In the genomic region with DNA sequence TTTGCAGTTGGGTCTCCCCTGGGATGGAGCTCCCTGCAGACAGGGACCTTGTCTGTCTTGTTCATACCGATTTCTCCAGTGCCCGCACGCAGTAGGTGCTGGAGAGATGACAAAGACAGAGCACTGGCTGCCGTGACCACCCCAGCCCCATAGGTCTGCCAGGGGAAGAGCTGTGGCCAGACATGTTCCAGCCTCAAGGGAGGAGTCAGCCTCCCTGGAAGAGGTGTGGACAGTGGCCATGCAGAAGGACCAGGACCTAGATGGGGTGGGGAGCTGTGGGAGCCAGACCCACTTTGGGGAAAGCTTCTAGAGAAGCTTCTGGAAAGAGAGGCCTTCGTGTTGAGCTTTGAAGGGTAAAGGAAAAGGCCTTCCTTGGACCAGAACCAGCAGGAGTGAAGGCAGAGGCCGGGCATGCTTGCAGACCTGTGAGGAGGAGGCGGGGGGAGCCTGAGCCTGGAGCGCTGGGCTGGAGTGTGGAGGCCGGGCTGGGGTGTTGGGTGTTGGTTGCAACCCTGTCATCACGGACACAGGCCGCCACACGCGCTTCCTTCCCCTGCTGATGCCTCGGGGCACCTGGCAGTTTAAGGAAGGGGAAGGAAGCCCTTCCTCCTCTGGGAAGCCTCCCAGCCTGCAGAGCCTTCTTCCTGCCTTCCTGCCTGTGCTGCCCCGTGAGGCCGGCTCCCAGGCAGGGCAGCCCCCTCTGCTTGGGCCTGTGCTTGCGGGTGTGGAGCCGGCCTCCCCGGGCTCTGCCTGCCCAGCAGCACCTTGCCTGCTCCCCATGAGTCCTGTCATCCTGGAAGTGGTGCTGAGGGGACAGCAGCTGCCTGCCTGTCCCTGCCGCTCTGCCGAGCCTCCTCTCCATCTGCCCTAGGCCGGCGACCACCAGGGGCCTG, we compare ENCODE assay signal across 10 cellular contexts. TPM values are rescaled to one million over a fixed set of nuclear protein-coding genes. Genes with fewer than 3 reads are reported as not detected.
DNase-seq lines count a peak whose midpoint lies in the region; ATAC-seq and TF ChIP-seq lines count a peak whose summit lies in the region.
"Had no signal": no experiment of that assay in that cellular context is flagged by ENCODE, and none has a peak within 500 bp of the region (broad histone marks: within the 10 kb centered on the region; RNA-seq: fewer than 3 reads in every experiment).

No MANE protein-coding gene starts in this region.

- WGBS in heart right ventricle, 2 donors = 57 to 61% methylated on average over 19 to 23 of the region's 23 CpGs

- peak overlapping the region; percentile 73 for H3K27ac Mint-ChIP-seq in T-helper 1 cell treated with Interleukin-12 subunit alpha and Interleukin-12 subunit beta and Interleukin-4 antibody, amounts not matched to agents 30 μg/mL and 1 μg/mL, for 36 hours

- H3K36me3 ChIP-seq in heart right ventricle (peaks cover 0 to 45% (median 0%) of the 10 kb centered on the region in 9 donors), skeletal muscle tissue (ENCODE audit: control insufficient read depth in 3 of 3, insufficient read depth in 3 of 3, low read length in 3 of 3) (peaks cover 0 to 4% (median 0%) of the 10 kb centered on the region in 3 donors)
- H3K36me3 ChIP-seq: pancreas had no signal

- peak overlapping the region; percentile 93 for H3K27ac ChIP-seq in RWPE1
- H3K27ac ChIP-seq in heart right ventricle = peak overlapping the region in 4 of 10 donors; percentile 28 to 99 (median 55)
- H3K27ac ChIP-seq in skeletal muscle tissue (ENCODE audit: low read depth, low read length) = peak overlapping the region; percentile 66

- POLR2A ChIA-PET in RWPE1 (lab: Yijun Ruan, JAX; ENCODE audit: low non-redundant PET) = interaction anchor here (0.6 kb wide), 1 partner anchor 400 kb away, joined by 3 read pairs; no protein-coding TSS in a partner anchor

- no peaks in the 10 kb centered on the region for H3K27me3 ChIP-seq in heart right ventricle
- no peaks in the 10 kb centered on the region for H3K27me3 ChIP-seq in skeletal muscle tissue (ENCODE audit: control insufficient read depth in 3 of 3, insufficient read depth in 3 of 3, low read length in 3 of 3)
- H3K27me3 ChIP-seq: pancreas had no signal

- TF ChIP-seq CTCF in RWPE1 (conservative IDR thresholded peaks at IDR 0.05; ENCODE audit: low read depth) (no peak), heart right ventricle (IDR thresholded peaks at IDR 0.05) (no peak)

- CTCF ChIA-PET in RWPE1 (lab: Yijun Ruan, JAX) = interaction anchor here (0.7 to 1.3 kb wide), 2 partner anchors 16 to 37 kb away, joined by 3 to 7 read pairs; no protein-coding TSS in a partner anchor

- intact Hi-C loops in heart right ventricle (cut with DNase I) = no loop called here

- H3K4me3 Mint-ChIP-seq in T-helper 1 cell treated with Interleukin-12 subunit alpha and Interleukin-12 subunit beta and Interleukin-4 antibody, amounts not matched to agents 30 μg/mL and 1 μg/mL, for 36 hours = no peak overlapping the region

- peak; percentile 15 to 58 (median 40) for ATAC-seq in heart right ventricle
- ATAC-seq in HG03342 (IDR thresholded peaks at IDR 0.05; ENCODE audit: unreplicated experiment) = no peak
- no peak for ATAC-seq in GM19328 (IDR thresholded peaks at IDR 0.05; ENCODE audit: unreplicated experiment)

- no peaks in the 10 kb centered on the region for H3K9me3 Mint-ChIP-seq in T-helper 1 cell treated with Interleukin-12 subunit alpha and Interleukin-12 subunit beta and Interleukin-4 antibody, amounts not matched to agents 30 μg/mL and 1 μg/mL, for 36 hours

- peaks cover 40% of the 10 kb centered on the region for H3K4me1 Mint-ChIP-seq in T-helper 1 cell treated with Interleukin-12 subunit alpha and Interleukin-12 subunit beta and Interleukin-4 antibody, amounts not matched to agents 30 μg/mL and 1 μg/mL, for 36 hours (ENCODE audit: low read depth)

- H3K4me3 ChIP-seq in heart right ventricle = peak overlapping the region in 1 of 10 donors; percentile 14
- peak overlapping the region in 2 of 3 donors; percentile 14 to 30 for H3K4me3 ChIP-seq in skeletal muscle tissue (ENCODE audit: low read length in 3 of 3)
- H3K4me3 ChIP-seq: pancreas had no signal

- DNase-seq in T-helper 1 cell = no peak
- DNase-seq in RWPE1 (ENCODE audit: low spot score) = peak; percentile 65
- peak in 1 of 2 donors; percentile 65 for DNase-seq in heart right ventricle
- DNase-seq in SIG-M5 treated with dmso at 0.1 percent for 504 hours (lab: John Stamatoyannopoulos, UW; ENCODE audit: unreplicated experiment) = no peak
- DNase-seq: NCI-H345, pancreas had no signal

- peaks cover 3% of the 10 kb centered on the region for H3K36me3 Mint-ChIP-seq in T-helper 1 cell treated with Interleukin-12 subunit alpha and Interleukin-12 subunit beta and Interleukin-4 antibody, amounts not matched to agents 30 μg/mL and 1 μg/mL, for 36 hours (ENCODE audit: low read depth)

- H3K9me3 ChIP-seq in heart right ventricle (no peaks in the 10 kb centered on the region), skeletal muscle tissue (ENCODE audit: control insufficient read depth in 3 of 3, low read length in 3 of 3) (no peaks in the 10 kb centered on the region)
- H3K9me3 ChIP-seq: pancreas had no signal

- H3K27me3 Mint-ChIP-seq in T-helper 1 cell treated with Interleukin-12 subunit alpha and Interleukin-12 subunit beta and Interleukin-4 antibody, amounts not matched to agents 30 μg/mL and 1 μg/mL, for 36 hours (ENCODE audit: low read depth) = no peaks in the 10 kb centered on the region

- peaks cover 16 to 83% (median 44%) of the 10 kb centered on the region in 9 donors for H3K4me1 ChIP-seq in heart right ventricle
- H3K4me1 ChIP-seq in skeletal muscle tissue (ENCODE audit: control insufficient read depth in 3 of 3, insufficient read depth in 3 of 3, low read length in 3 of 3) = peaks cover 71 to 84% (median 84%) of the 10 kb centered on the region in 3 donors

- peak overlapping the region; percentile 43 to 73 (median 50) for H3K9ac ChIP-seq in skeletal muscle tissue (ENCODE audit: low read depth in 1 of 3, low read length in 3 of 3)

RNA-seq across cellular contexts. Expression of gene RELT, which starts 12.3 kb away (rescaled TPM):
- total RNA-seq in heart right ventricle (1 to 10 TPM; 1.0 to 9.2 (median 2.7) TPM), skeletal muscle tissue (1.6 TPM)
- 1 to 10 TPM; 2.0 to 5.6 TPM for polyA plus RNA-seq in heart right ventricle

Comparison
In these comparisons a context has a peak if more than half of its experiments do, and no peak if none do; other contexts are left out.
1. ATAC-seq: peak in heart right ventricle (8 of 8); none in HG03342 (single experiment) and GM19328 (single experiment).